20 cellular contexts compared by ENCODE assay signal in the genomic region with DNA sequence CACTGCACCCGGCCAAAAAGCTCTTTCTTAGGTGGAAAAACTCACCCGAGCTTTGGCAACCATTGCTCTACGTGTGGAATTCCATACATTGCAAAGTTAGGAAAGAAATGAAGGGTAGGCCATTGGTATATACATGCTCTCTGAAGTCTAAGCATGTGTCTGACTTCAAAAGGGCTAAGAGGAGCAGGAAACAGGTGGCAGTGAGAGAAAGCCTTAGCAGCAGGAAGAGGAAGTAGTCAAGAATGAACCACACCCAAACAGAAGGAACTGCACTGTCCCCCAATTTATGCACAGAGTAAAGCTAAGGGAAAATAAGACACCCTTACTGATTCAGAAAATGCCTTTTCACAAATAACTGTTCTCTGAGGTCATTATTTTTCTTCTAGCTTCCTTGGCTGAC.
A peak's percentile ranks its signal among the peaks of the same experiment; 100 is the strongest.
DNase-seq lines count a peak whose midpoint lies in the region; FAIRE-seq and TF ChIP-seq lines count a peak whose summit lies in the region.
"Had no signal": no experiment of that assay in that cellular context is flagged by ENCODE, and none has a peak within 500 bp of the region (broad histone marks: within the 10 kb centered on the region; RNA-seq: fewer than 3 reads in every experiment).

No MANE protein-coding gene starts in this region.

- no peaks in the 10 kb centered on the region for H3K27me3 ChIP-seq in Karpas-422 (ENCODE audit: low read length)
- H3K27me3 ChIP-seq: esophagus muscularis mucosa, gastrocnemius medialis had no signal

- H3K4me1 ChIP-seq in Karpas-422 (ENCODE audit: low read length), result no peaks in the 10 kb centered on the region
- H3K4me1 ChIP-seq in OCI-LY7 (ENCODE audit: insufficient read depth, low read length, poor library complexity, severe bottlenecking), result no peaks in the 10 kb centered on the region
- H3K4me1 ChIP-seq: esophagus muscularis mucosa, gastrocnemius medialis had no signal

- no peak overlapping the region for H3K4me3 Mint-ChIP-seq in activated T-cell treated with anti-CD3 and anti-CD28 coated beads, Interleukin-2, amount 50 U/mL, for 24 hours
- H3K4me3 Mint-ChIP-seq: activated CD4-positive, alpha-beta memory T cell treated with anti-CD3 and anti-CD28 coated beads for 36 hours; naive B cell; type B pancreatic cell had no signal

- H3K9me2 ChIP-seq in Karpas-422 (replicated peaks; ENCODE audit: insufficient read depth, low read length), result no peaks in the 10 kb centered on the region
- H3K9me2 ChIP-seq in OCI-LY7 (ENCODE audit: insufficient read depth, low read length), result no peaks in the 10 kb centered on the region

- H3K9me3 ChIP-seq in Karpas-422 (ENCODE audit: low read length), result peaks cover 19% of the 10 kb centered on the region
- H3K9me3 ChIP-seq in OCI-LY7 (ENCODE audit: low read length), result no peaks in the 10 kb centered on the region
- H3K9me3 ChIP-seq: esophagus muscularis mucosa, gastrocnemius medialis had no signal

- no peaks in the 10 kb centered on the region for H4K20me1 ChIP-seq in Karpas-422 (ENCODE audit: insufficient read depth, low read depth, low read length)
- no peaks in the 10 kb centered on the region for H4K20me1 ChIP-seq in OCI-LY7 (ENCODE audit: insufficient read depth, low read length)

- H3K27me3 Mint-ChIP-seq in activated T-cell treated with anti-CD3 and anti-CD28 coated beads, Interleukin-2, amount 50 U/mL, for 24 hours, result no peaks in the 10 kb centered on the region
- H3K27me3 Mint-ChIP-seq: activated CD4-positive, alpha-beta memory T cell treated with anti-CD3 and anti-CD28 coated beads for 36 hours; naive B cell had no signal

- DNase-seq in CMK (ENCODE audit: low read depth) (peak; percentile 65), Karpas-422 (peak; percentile 45), OCI-LY7 (ENCODE audit: low spot score) (peak; percentile 20), GM12892 (ENCODE audit: insufficient read length) (no peak)
- peak; percentile 2 for DNase-seq in central memory CD4-positive, alpha-beta T cell
- no peak for DNase-seq in activated CD8-positive, alpha-beta memory T cell treated with anti-CD3 and anti-CD28 coated beads, Interleukin-2, amount 50 U/mL, for 48 hours
- no peak for DNase-seq in activated T-cell treated with anti-CD3 and anti-CD28 coated beads, Interleukin-2, amount 50 U/mL, for 24 hours
- DNase-seq: activated CD4-positive, alpha-beta memory T cell treated with anti-CD3 and anti-CD28 coated beads for 36 hours; activated T-cell treated with anti-CD3 and anti-CD28 coated beads, Interleukin-2, amount 50 U/mL, for 1 hour; effector CD8-positive, alpha-beta T cell; gastrocnemius medialis; naive B cell; NCI-H1092; NCI-H2081 treated with DMSO at 0.1 percent for 48 hours; NCI-H510A; stimulated activated CD4-positive, alpha-beta T cell treated with anti-CD3 and anti-CD28 coated beads, Interleukin-12 subunit alpha, Interleukin-12 subunit beta, amount 100 ng/mL, for 4 hours had no signal

- H3K4me3 ChIP-seq in Karpas-422 (ENCODE audit: low read length) (no peak overlapping the region), OCI-LY7 (ENCODE audit: low read depth, low read length, poor library complexity, severe bottlenecking) (no peak overlapping the region)
- H3K4me3 ChIP-seq: esophagus muscularis mucosa, gastrocnemius medialis had no signal

- no peak overlapping the region for H2AFZ ChIP-seq in Karpas-422 (ENCODE audit: low read length)
- H2AFZ ChIP-seq in OCI-LY7 (ENCODE audit: low read length), result no peak overlapping the region

- H3K27ac Mint-ChIP-seq in activated T-cell treated with anti-CD3 and anti-CD28 coated beads, Interleukin-2, amount 50 U/mL, for 24 hours, result no peak overlapping the region
- H3K27ac Mint-ChIP-seq: activated CD4-positive, alpha-beta memory T cell treated with anti-CD3 and anti-CD28 coated beads for 36 hours; activated naive CD4-positive, alpha-beta T cell treated with anti-CD3 and anti-CD28 coated beads, Interleukin-2, amount 50 U/mL, for 72 hours; type B pancreatic cell had no signal

- H3K4me2 ChIP-seq in Karpas-422 (ENCODE audit: low read depth, low read length, poor library complexity, severe bottlenecking), result no peak overlapping the region
- no peak overlapping the region for H3K4me2 ChIP-seq in OCI-LY7 (ENCODE audit: low read length)

- POLR2A ChIA-PET in OCI-LY7 (lab: Charles Lee), result interaction anchor here (0.6 to 1.3 kb wide), 2 partner anchors 27 to 1866 kb away, joined by 3 to 7 read pairs; no protein-coding TSS in a partner anchor

- CTCF ChIA-PET in OCI-LY7 (lab: Charles Lee; ENCODE audit: unreplicated experiment), result no interaction called here

- no TSS peak for BruUV-seq in OCI-LY7 (replicated peaks; lab: Mats Ljungman, UMichigan)

- no peak overlapping the region for H3K27ac ChIP-seq in Karpas-422 (ENCODE audit: low read length)
- no peak overlapping the region for H3K27ac ChIP-seq in OCI-LY7 (ENCODE audit: low read depth, low read length, poor library complexity, severe bottlenecking)
- H3K27ac ChIP-seq: esophagus muscularis mucosa, gastrocnemius medialis had no signal

- H3K9ac ChIP-seq in Karpas-422 (ENCODE audit: low read length), result no peak overlapping the region

- peaks cover 23% of the 10 kb centered on the region for H3K4me1 Mint-ChIP-seq in activated T-cell treated with anti-CD3 and anti-CD28 coated beads, Interleukin-2, amount 50 U/mL, for 24 hours (ENCODE audit: low read depth)

- H3K9me3 Mint-ChIP-seq in activated T-cell treated with anti-CD3 and anti-CD28 coated beads, Interleukin-2, amount 50 U/mL, for 24 hours, result peaks cover 22% of the 10 kb centered on the region
- H3K9me3 Mint-ChIP-seq: type B pancreatic cell had no signal

- TF ChIP-seq CTCF in OCI-LY7 (conservative IDR thresholded peaks at IDR 0.05; ENCODE audit: low read length), result no peak

- no peaks in the 10 kb centered on the region for H3K36me3 Mint-ChIP-seq in activated T-cell treated with anti-CD3 and anti-CD28 coated beads, Interleukin-2, amount 50 U/mL, for 24 hours (ENCODE audit: low read depth)
- H3K36me3 Mint-ChIP-seq: type B pancreatic cell had no signal

- H3K79me2 ChIP-seq in Karpas-422 (ENCODE audit: low read length) (no peaks in the 10 kb centered on the region), OCI-LY7 (ENCODE audit: insufficient read depth, low read depth, low read length) (no peaks in the 10 kb centered on the region)

- H3K36me3 ChIP-seq in Karpas-422 (ENCODE audit: insufficient read depth, low read length) (no peaks in the 10 kb centered on the region), OCI-LY7 (ENCODE audit: insufficient read depth, low read length) (no peaks in the 10 kb centered on the region)
- H3K36me3 ChIP-seq: esophagus muscularis mucosa, gastrocnemius medialis had no signal

- FAIRE-seq in GM12892 (lab: Jason Lieb, UNC), result no peak
- FAIRE-seq: D721Med had no signal

- intact Hi-C loops in OCI-LY7 (cut with micrococcal nuclease; ENCODE audit: unreplicated experiment), result no loop called here

- TF ChIP-seq POLR2A in GM12892 (IDR thresholded peaks at IDR 0.05; ENCODE audit: low read depth, low read length), result no peak

Comparison
In these comparisons a context has a peak if more than half of its experiments do, and no peak if none do; other contexts are left out.
1. DNase-seq: peak in CMK (single experiment), Karpas-422 (single experiment), OCI-LY7 (single experiment) and central memory CD4-positive, alpha-beta T cell (single experiment); none in GM12892 (single experiment), activated CD8-positive, alpha-beta memory T cell treated with anti-CD3 and anti-CD28 coated beads, Interleukin-2, amount 50 U/mL, for 48 hours (single experiment) and activated T-cell treated with anti-CD3 and anti-CD28 coated beads, Interleukin-2, amount 50 U/mL, for 24 hours (single experiment).